Comparison of ENCODE assay signal across 16 cellular contexts in the genomic region with DNA sequence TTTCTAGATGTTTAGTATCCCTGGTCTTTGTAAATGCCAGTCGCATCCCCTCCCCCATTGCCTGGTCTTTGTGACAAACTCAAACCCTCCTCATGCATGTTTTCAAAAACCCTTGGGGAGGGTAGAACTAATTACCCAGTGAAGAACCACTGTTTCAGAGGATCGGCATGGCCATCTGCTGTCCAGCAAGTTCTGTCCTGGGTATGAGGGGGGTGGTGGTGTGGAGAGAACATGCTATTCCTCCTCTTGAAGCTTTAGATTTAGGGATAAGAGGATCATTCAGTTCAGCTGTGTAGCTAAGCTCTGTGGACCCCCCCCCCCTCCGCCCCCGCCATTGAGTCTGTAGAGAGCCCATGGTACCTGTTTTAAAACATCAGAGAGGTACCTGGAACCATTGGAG. TPM values are rescaled to one million over a fixed set of nuclear protein-coding genes. Genes with fewer than 3 reads are reported as not detected.
DNase-seq lines count a peak whose midpoint lies in the region; ATAC-seq and TF ChIP-seq lines count a peak whose summit lies in the region.
"Had no signal": no experiment of that assay in that cellular context is flagged by ENCODE, and none has a peak within 500 bp of the region (broad histone marks: within the 10 kb centered on the region; RNA-seq: fewer than 3 reads in every experiment).

No MANE protein-coding gene starts in this region.

- intact Hi-C loops in Right ventricle myocardium inferior (cut with DNase I) = no loop called here

- no peaks in the 10 kb centered on the region for H3K27me3 ChIP-seq in BLaER1
- no peaks in the 10 kb centered on the region for H3K27me3 ChIP-seq in CD4-positive, CD25-positive, alpha-beta regulatory T cell (ENCODE audit: control insufficient read depth, insufficient read depth, low read length)
- H3K27me3 ChIP-seq in osteoblast (ENCODE audit: insufficient read depth, low read length) = no peaks in the 10 kb centered on the region

- H3K9me3 ChIP-seq in BLaER1 (peaks cover 66% of the 10 kb centered on the region), osteoblast (ENCODE audit: low read depth, low read length) (no peaks in the 10 kb centered on the region)
- H3K9me3 ChIP-seq in CD4-positive, CD25-positive, alpha-beta regulatory T cell (ENCODE audit: control insufficient read depth in 2 of 2, low read length in 2 of 2) = no peaks in the 10 kb centered on the region

- peak overlapping the region in 1 of 3 donors; percentile 32 for H3K27ac Mint-ChIP-seq in CD4-positive, CD25-positive, alpha-beta regulatory T cell
- H3K27ac Mint-ChIP-seq in glutamatergic neuron (ENCODE audit: unreplicated experiment) = no peak overlapping the region

- no peak for ATAC-seq in CD4-positive, CD25-positive, alpha-beta regulatory T cell (ENCODE audit: low read depth in 2 of 2)
- ATAC-seq in Right ventricle myocardium inferior = no peak
- ATAC-seq: HCT116, SK-N-SH treated with all-trans-retinoic acid at 6 μM for 48 hours had no signal

- TF ChIP-seq CTCF in glutamatergic neuron (IDR thresholded peaks at IDR 0.05; ENCODE audit: partially characterized antibody, unreplicated experiment) (no peak), osteoblast (IDR thresholded peaks at IDR 0.05; ENCODE audit: extremely low read depth, low read depth, low read length) (no peak)

- no peak overlapping the region for H3K27ac ChIP-seq in BLaER1
- H3K27ac ChIP-seq in CD4-positive, CD25-positive, alpha-beta regulatory T cell (ENCODE audit: insufficient read depth, low read length, poor library complexity, severe bottlenecking) = no peak overlapping the region
- H3K27ac ChIP-seq in osteoblast (ENCODE audit: low read depth, low read length) = no peak overlapping the region

- H3K79me2 ChIP-seq in osteoblast (ENCODE audit: insufficient read depth, low read length) = peaks cover 85% of the 10 kb centered on the region

- peaks cover 87% of the 10 kb centered on the region for H3K36me3 ChIP-seq in BLaER1
- peaks cover 40% of the 10 kb centered on the region for H3K36me3 ChIP-seq in CD4-positive, CD25-positive, alpha-beta regulatory T cell (ENCODE audit: control insufficient read depth, insufficient read depth, low read length)
- H3K36me3 ChIP-seq in osteoblast (ENCODE audit: insufficient read depth, low read length) = peaks cover 54% of the 10 kb centered on the region

- no peak overlapping the region for H3K9ac ChIP-seq in BLaER1

- peaks cover 53 to 93% (median 63%) of the 10 kb centered on the region in 4 donors for H3K4me1 Mint-ChIP-seq in CD4-positive, CD25-positive, alpha-beta regulatory T cell
- H3K4me1 Mint-ChIP-seq in glutamatergic neuron (ENCODE audit: low read depth, unreplicated experiment) = peaks cover 13% of the 10 kb centered on the region

- no peak for DNase-seq in CD4-positive, CD25-positive, alpha-beta regulatory T cell
- DNase-seq in NCI-H82 treated with DMSO at 0.1 percent for 48 hours (lab: John Stamatoyannopoulos, UW; ENCODE audit: unreplicated experiment) (peak; percentile 14), glutamatergic neuron (no peak), osteoblast (ENCODE audit: insufficient read length, low spot score, missing footprints) (no peak), Right ventricle myocardium inferior (ENCODE audit: missing footprints) (no peak), AG20443 (ENCODE audit: low spot score) (no peak)
- DNase-seq: AML-193, Calu3, GOT3, Kasumi-1, NCI-H1105 treated with DMSO at 0.1 percent for 48 hours, NCI-H1694, SIG-M5 had no signal

- peaks cover 61% of the 10 kb centered on the region for H3K36me3 Mint-ChIP-seq in CD4-positive, CD25-positive, alpha-beta regulatory T cell
- H3K36me3 Mint-ChIP-seq in glutamatergic neuron (ENCODE audit: unreplicated experiment) = peaks cover 38% of the 10 kb centered on the region

- peak overlapping the region; percentile 39 to 75 (median 70) for H3K4me3 Mint-ChIP-seq in CD4-positive, CD25-positive, alpha-beta regulatory T cell
- H3K4me3 Mint-ChIP-seq in glutamatergic neuron (ENCODE audit: unreplicated experiment) = peak overlapping the region; percentile 59

- H3K4me1 ChIP-seq in BLaER1 (peaks cover 45% of the 10 kb centered on the region), osteoblast (ENCODE audit: insufficient read depth, low read length) (peaks cover 7% of the 10 kb centered on the region)
- peaks cover 59% of the 10 kb centered on the region for H3K4me1 ChIP-seq in CD4-positive, CD25-positive, alpha-beta regulatory T cell (ENCODE audit: control insufficient read depth, insufficient read depth, low read length, poor library complexity, severe bottlenecking)

- H3K27me3 Mint-ChIP-seq in CD4-positive, CD25-positive, alpha-beta regulatory T cell = no peaks in the 10 kb centered on the region
- peaks cover 4% of the 10 kb centered on the region for H3K27me3 Mint-ChIP-seq in glutamatergic neuron (ENCODE audit: unreplicated experiment)

- no peak overlapping the region for H2AFZ ChIP-seq in osteoblast (ENCODE audit: low read length)

- H4K20me1 ChIP-seq in BLaER1 (peaks cover 7% of the 10 kb centered on the region), osteoblast (ENCODE audit: insufficient read depth, low read length) (peaks cover 72% of the 10 kb centered on the region)

- H3K4me2 ChIP-seq in BLaER1 (peak overlapping the region; percentile 65; the same call in 1 of the 2 replicates), osteoblast (ENCODE audit: insufficient read depth, low read length) (no peak overlapping the region)

- peaks cover 0 to 2% (median 0%) of the 10 kb centered on the region in 7 donors for H3K9me3 Mint-ChIP-seq in CD4-positive, CD25-positive, alpha-beta regulatory T cell
- peaks cover 16% of the 10 kb centered on the region for H3K9me3 Mint-ChIP-seq in glutamatergic neuron (ENCODE audit: unreplicated experiment)

- H3K4me3 ChIP-seq in BLaER1 (no peak overlapping the region), osteoblast (ENCODE audit: insufficient read depth, low read length) (no peak overlapping the region)
- peak overlapping the region; percentile 60 for H3K4me3 ChIP-seq in CD4-positive, CD25-positive, alpha-beta regulatory T cell (ENCODE audit: low read depth, low read length)

RNA-seq across cellular contexts. Expression of gene BRPF3, which starts 5.6 kb away (rescaled TPM):
- 37.7 TPM for total RNA-seq in CD4-positive, CD25-positive, alpha-beta regulatory T cell
- polyA plus RNA-seq in CD4-positive, CD25-positive, alpha-beta regulatory T cell = 1 to 10 TPM; 3.2 to 5.3 (median 4.0) TPM
- 36.2 TPM for total RNA-seq in glutamatergic neuron (ENCODE audit: unreplicated experiment)
- total RNA-seq in osteoblast = 17.7 and 18.8 TPM in 2 replicates
- 24.8 TPM for total RNA-seq in Right ventricle myocardium inferior
